Comparison of ENCODE assay signal across 9 cellular contexts in the genomic region with DNA sequence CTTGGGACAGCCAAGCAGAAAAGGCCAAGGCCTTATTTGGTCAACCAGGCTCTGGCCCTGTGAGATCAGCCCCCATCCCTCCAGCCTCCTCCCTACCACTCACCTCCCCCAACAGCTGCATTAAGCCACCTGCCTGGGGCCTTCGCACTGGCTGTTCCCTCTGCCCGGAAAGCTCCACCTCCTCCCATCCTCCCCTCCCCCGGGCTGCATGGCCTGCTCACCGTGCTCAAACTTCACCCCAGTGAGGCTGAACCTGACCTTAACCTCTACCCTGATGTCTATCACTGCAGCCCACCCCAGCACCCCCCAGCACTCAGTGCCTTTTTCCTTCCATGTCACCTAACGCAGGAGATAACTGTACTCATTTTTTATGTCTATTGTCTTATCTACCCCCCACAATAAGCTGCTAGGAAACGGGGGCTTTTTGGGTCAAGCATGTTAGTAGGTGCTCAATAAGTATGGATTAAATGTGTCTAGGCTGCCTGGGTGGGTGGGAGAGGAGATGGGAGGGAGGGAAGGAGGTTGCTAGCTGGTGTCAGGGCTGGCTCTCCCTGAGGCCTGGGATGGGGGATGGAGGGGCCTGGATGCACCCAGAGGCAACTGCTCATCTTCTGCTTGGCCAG. TPM values are rescaled to one million over a fixed set of nuclear protein-coding genes. Genes with fewer than 3 reads are reported as not detected.
A peak's percentile ranks its signal among the peaks of the same experiment; 100 is the strongest.
DNase-seq lines count a peak whose midpoint lies in the region; ATAC-seq and TF ChIP-seq lines count a peak whose summit lies in the region.
"Had no signal": no experiment of that assay in that cellular context is flagged by ENCODE, and none has a peak within 500 bp of the region (broad histone marks: within the 10 kb centered on the region; RNA-seq: fewer than 3 reads in every experiment).

No MANE protein-coding gene starts in this region.

- peak overlapping the region; percentile 94 for H3K4me3 Mint-ChIP-seq in activated naive CD8-positive, alpha-beta T cell

- DNase-seq in sigmoid colon (no peak), NCI-H1092 treated with DMSO at 0.1 percent for 48 hours (lab: John Stamatoyannopoulos, UW) (no peak), amygdala (lab: John Stamatoyannopoulos, UW) (no peak), NCI-H1105 (lab: John Stamatoyannopoulos, UW) (no peak)

- no peak for TF ChIP-seq POLR2A in sigmoid colon (IDR thresholded peaks at IDR 0.05)

- H3K36me3 ChIP-seq in OCI-LY3 (replicated peaks; ENCODE audit: low read depth, low read length) (peaks cover 42% of the 10 kb centered on the region), sigmoid colon (peaks cover 17 to 87% (median 51%) of the 10 kb centered on the region in 4 donors)

- H3K27ac Mint-ChIP-seq in activated naive CD8-positive, alpha-beta T cell: peak overlapping the region; percentile 88

- TF ChIP-seq CTCF in OCI-LY3 (IDR thresholded peaks at IDR 0.05; ENCODE audit: low read depth, low read length): no peak
- no peak for TF ChIP-seq CTCF in sigmoid colon (IDR thresholded peaks at IDR 0.05)

- intact Hi-C loops in sigmoid colon (cut with DNase I): no loop called here

- H3K4me1 Mint-ChIP-seq in activated naive CD8-positive, alpha-beta T cell (ENCODE audit: low read depth): peaks cover 61% of the 10 kb centered on the region

- no peaks in the 10 kb centered on the region for H3K9me3 Mint-ChIP-seq in activated naive CD8-positive, alpha-beta T cell (ENCODE audit: low read depth)

- H3K27ac ChIP-seq in OCI-LY3 (ENCODE audit: low read length): peak overlapping the region; percentile 96
- peak overlapping the region in 3 of 4 donors; percentile 31 to 49 (median 37) for H3K27ac ChIP-seq in sigmoid colon

- no peaks in the 10 kb centered on the region for H4K20me1 ChIP-seq in OCI-LY3 (ENCODE audit: insufficient read depth, low read length)

- ATAC-seq in GM21423 (IDR thresholded peaks at IDR 0.05; ENCODE audit: unreplicated experiment): peak; percentile 33
- ATAC-seq in HG03521 (IDR thresholded peaks at IDR 0.05; ENCODE audit: unreplicated experiment): no peak

- no peaks in the 10 kb centered on the region for H3K9me3 ChIP-seq in OCI-LY3 (ENCODE audit: insufficient read depth, low read length)
- H3K9me3 ChIP-seq in sigmoid colon: no peaks in the 10 kb centered on the region

- 36 to 56% methylated on average over 6 of the region's 6 CpGs for WGBS in sigmoid colon, 2 donors

- peak overlapping the region; percentile 83 for H3K4me3 ChIP-seq in OCI-LY3 (ENCODE audit: low read length)
- H3K4me3 ChIP-seq in sigmoid colon: no peak overlapping the region

- H3K4me1 ChIP-seq in OCI-LY3 (ENCODE audit: low read length): peaks cover 58% of the 10 kb centered on the region
- peaks cover 0 to 28% (median 16%) of the 10 kb centered on the region in 4 donors for H3K4me1 ChIP-seq in sigmoid colon

- H3K27me3 Mint-ChIP-seq in activated naive CD8-positive, alpha-beta T cell: no peaks in the 10 kb centered on the region

- H2AFZ ChIP-seq in OCI-LY3 (ENCODE audit: low read depth, low read length): no peak overlapping the region

- H3K36me3 Mint-ChIP-seq in activated naive CD8-positive, alpha-beta T cell: no peaks in the 10 kb centered on the region

- H3K27me3 ChIP-seq in OCI-LY3 (ENCODE audit: low read depth, low read length) (no peaks in the 10 kb centered on the region), sigmoid colon (no peaks in the 10 kb centered on the region)

- H3K4me2 ChIP-seq in OCI-LY3 (ENCODE audit: low read length): peak overlapping the region; percentile 99

- H3K9ac ChIP-seq in OCI-LY3 (ENCODE audit: low read length): peak overlapping the region; percentile 99

- H3K79me2 ChIP-seq in OCI-LY3 (ENCODE audit: low read length): peaks cover 48% of the 10 kb centered on the region

- TF ChIP-seq EP300 in sigmoid colon (IDR thresholded peaks at IDR 0.05): no peak

RNA-seq across cellular contexts. Expression of a gene that starts 0.9 kb away (rescaled TPM):
- total RNA-seq in sigmoid colon: 1 to 10 TPM in 3 of 4 donors, under 1 TPM in 1; 0.71 to 3.7 (median 2.1) TPM
- 100 to 1,000 TPM in 1 of 3 donors, 1 to 10 TPM in 2; 2.4 to 129 (median 2.8) TPM for polyA plus RNA-seq in sigmoid colon

RNA-seq across cellular contexts. Expression of a gene that starts 6.7 kb away (rescaled TPM):
- total RNA-seq in sigmoid colon: 10 to 100 TPM; 42.9 to 52.9 (median 46.1) TPM
- 100 to 1,000 TPM; 150 to 190 (median 166) TPM for polyA plus RNA-seq in sigmoid colon

RNA-seq across cellular contexts. Expression of a gene that starts 8.3 kb away (rescaled TPM):
- total RNA-seq in sigmoid colon: 10 to 100 TPM; 27.1 to 70.2 (median 35.2) TPM
- polyA plus RNA-seq in sigmoid colon: 10 to 100 TPM; 55.9 to 67.9 (median 62.0) TPM

RNA-seq across cellular contexts. Expression of a gene that starts 16.0 kb away (rescaled TPM):
- not detected for total RNA-seq in sigmoid colon
- not detected for polyA plus RNA-seq in sigmoid colon
- total RNA-seq: pulmonary artery endothelial cell had no signal

RNA-seq across cellular contexts. Expression of a gene that starts 18.6 kb away (rescaled TPM):
- total RNA-seq in sigmoid colon: 1 to 10 TPM in 1 of 4 donors, under 1 TPM in 3; 0.41 to 1.5 (median 0.63) TPM
- under 1 TPM in 2 of 3 donors, not detected in 1; 0.60 to 0.61 TPM for polyA plus RNA-seq in sigmoid colon
